In genomic region chr10:100913470-100913865, GRCh38 we compare ENCODE assay signal across 8 cellular contexts. TPM values are rescaled to one million over a fixed set of nuclear protein-coding genes. Genes with fewer than 3 reads are reported as not detected.
DNase-seq lines count a peak whose midpoint lies in the region; ATAC-seq and TF ChIP-seq lines count a peak whose summit lies in the region.

No MANE protein-coding gene starts in this region.

- H4K20me1 ChIP-seq in BLaER1: peaks cover 26% of the 10 kb centered on the region
- H4K20me1 ChIP-seq in MM.1S (ENCODE audit: insufficient read depth, low read length): 0 out of 2 replicates have a peak, but pooled peaks cover 6% of the 10 kb centered on the region

- peak overlapping the region; percentile 85 for H3K4me2 ChIP-seq in BLaER1
- peak overlapping the region; percentile 94 for H3K4me2 ChIP-seq in MM.1S (ENCODE audit: low read depth, low read length)

- H3K36me3 ChIP-seq in BLaER1 (peaks cover 25% of the 10 kb centered on the region), MM.1S (replicated peaks; ENCODE audit: insufficient read depth, low read length) (peaks cover 8% of the 10 kb centered on the region; the same call in 1 of the 2 replicates)

- H3K4me3 ChIP-seq in BLaER1 (peak overlapping the region; percentile 98), MM.1S (ENCODE audit: low read length) (peak overlapping the region; percentile 95), dorsolateral prefrontal cortex (peak overlapping the region; percentile 39 to 100 (median 96))

- H3K27ac ChIP-seq in BLaER1 (peak overlapping the region; percentile 80; the same call in 1 of the 2 replicates), MM.1S (ENCODE audit: low read length) (no peak overlapping the region), dorsolateral prefrontal cortex (peak overlapping the region in 58 of 59 donors; percentile 90 to 100 (median 98))

- ATAC-seq in HG03520 (IDR thresholded peaks at IDR 0.05; ENCODE audit: unreplicated experiment) (no peak), esophagus mucosa (no peak)

- TF ChIP-seq CTCF in MM.1S (IDR thresholded peaks at IDR 0.05; ENCODE audit: low read length) (no peak), dorsolateral prefrontal cortex (IDR thresholded peaks at IDR 0.05 in 54 of 56, conservative IDR thresholded peaks at IDR 0.05 in 2 of 56; ENCODE audit: low read depth in 1 of 56, partially characterized antibody in 56 of 56) (peak in 7 of 56 donors; percentile 1 to 33 (median 12)), nephron progenitor cell (IDR thresholded peaks at IDR 0.05) (no peak)

- H3K36me3 Mint-ChIP-seq in nephron progenitor cell (ENCODE audit: low read depth): peaks cover 19% of the 10 kb centered on the region

- H3K27me3 ChIP-seq in BLaER1: no peaks in the 10 kb centered on the region
- H3K27me3 ChIP-seq in MM.1S (replicated peaks; ENCODE audit: insufficient read depth, low read length): peaks cover 16% of the 10 kb centered on the region
- H3K27me3 ChIP-seq in dorsolateral prefrontal cortex: no peaks in the 10 kb centered on the region

- H2AFZ ChIP-seq in MM.1S (ENCODE audit: low read length): peak overlapping the region; percentile 94; the same call in 1 of the 2 replicates

- H3K4me1 ChIP-seq in BLaER1 (peaks cover 41% of the 10 kb centered on the region), MM.1S (ENCODE audit: low read length) (peaks cover 10% of the 10 kb centered on the region)

- H3K9ac ChIP-seq in BLaER1 (peak overlapping the region; percentile 82), MM.1S (ENCODE audit: low read length) (peak overlapping the region; percentile 84; the same call in 1 of the 2 replicates)

- H3K79me2 ChIP-seq in MM.1S (ENCODE audit: low read length): peaks cover 28% of the 10 kb centered on the region

- H3K27ac Mint-ChIP-seq in nephron progenitor cell: peak overlapping the region; percentile 2

- H3K4me1 Mint-ChIP-seq in nephron progenitor cell: peaks cover 77% of the 10 kb centered on the region

- H3K9me3 Mint-ChIP-seq in nephron progenitor cell: no peaks in the 10 kb centered on the region

- peak overlapping the region; percentile 97 for H3K4me3 Mint-ChIP-seq in nephron progenitor cell

- no peaks in the 10 kb centered on the region for H3K27me3 Mint-ChIP-seq in nephron progenitor cell (ENCODE audit: low read depth, poor library complexity)

- H3K9me2 ChIP-seq in MM.1S (replicated peaks; ENCODE audit: insufficient read depth, low read length): no peaks in the 10 kb centered on the region

- no peak for DNase-seq in MM.1S
- no peak for DNase-seq in dorsolateral prefrontal cortex
- no peak for DNase-seq in nephron progenitor cell
- DNase-seq in AML-193 (lab: John Stamatoyannopoulos, UW): no peak
- DNase-seq in NCI-H1417 treated with DMSO at 0.1 percent for 48 hours (lab: John Stamatoyannopoulos, UW): no peak

- H3K9me3 ChIP-seq in BLaER1: no peaks in the 10 kb centered on the region
- H3K9me3 ChIP-seq in MM.1S (replicated peaks; ENCODE audit: insufficient read depth, low read length): no peaks in the 10 kb centered on the region

- H3F3A ChIP-seq in MM.1S (ENCODE audit: insufficient read depth, low read length): no peaks in the 10 kb centered on the region

- intact Hi-C loops in dorsolateral prefrontal cortex (cut with DNase I): loop anchor here (2.0 to 5.0 kb wide), 2 partner anchors 74 to 81 kb away; partner anchors contain the start of genes MRPL43 (in 1 of the 2) and TWNK (in 1 of the 2)

RNA-seq across cellular contexts. Expression of gene SLF2, which starts 0.7 kb away (rescaled TPM):
- total RNA-seq in dorsolateral prefrontal cortex: 10 to 100 TPM; 32.8 to 92.3 (median 49.6) TPM
- total RNA-seq in esophagus mucosa: 11.5 TPM

RNA-seq across cellular contexts. Expression of gene SEMA4G, which starts 55.8 kb away (rescaled TPM):
- 10 to 100 TPM in 82 of 120 experiments, 1 to 10 TPM in 38; 4.9 to 25.7 (median 11.7) TPM for total RNA-seq in dorsolateral prefrontal cortex
- 0.96 TPM for total RNA-seq in esophagus mucosa
